Comparison of ENCODE assay signal across 21 cellular contexts in genomic region chr2:62254424-62255266, GRCh38.
"Had no signal": no experiment of that assay in that cellular context is flagged by ENCODE, and none has a peak within 500 bp of the region (broad histone marks: within the 10 kb centered on the region; RNA-seq: fewer than 3 reads in every experiment).

No MANE protein-coding gene starts in this region.

- H3K79me2 ChIP-seq: hepatocyte had no signal

- H3K27me3 ChIP-seq: brain microvascular endothelial cell, foreskin keratinocyte, hepatocyte, right atrium auricular region, tibial nerve, vagina had no signal

- H3K4me1 ChIP-seq: foreskin keratinocyte, lower lobe of right lung, right atrium auricular region, tibial nerve, vagina had no signal

- H3K36me3 Mint-ChIP-seq: activated naive CD4-positive, alpha-beta T cell treated with anti-CD3 and anti-CD28 coated beads, Interleukin-2, amount 10 ng/mL, durations not matched to agents 7 days and 5 days; mesothelial cell of epicardium had no signal

- H3K4me3 Mint-ChIP-seq: activated naive CD4-positive, alpha-beta T cell treated with anti-CD3 and anti-CD28 coated beads, Interleukin-2, amount 10 ng/mL, durations not matched to agents 7 days and 5 days; activated naive CD8-positive, alpha-beta T cell treated with anti-CD3 and anti-CD28 coated beads, Interleukin-2, amount 50 U/mL, for 24 hours; central memory CD8-positive, alpha-beta T cell; mesothelial cell of epicardium; nephron had no signal

- H3K27me3 Mint-ChIP-seq: activated naive CD4-positive, alpha-beta T cell treated with anti-CD3 and anti-CD28 coated beads, Interleukin-2, amount 10 ng/mL, durations not matched to agents 7 days and 5 days; activated naive CD8-positive, alpha-beta T cell treated with anti-CD3 and anti-CD28 coated beads, Interleukin-2, amount 50 U/mL, for 24 hours; central memory CD8-positive, alpha-beta T cell had no signal

- H3K4me1 Mint-ChIP-seq: activated naive CD4-positive, alpha-beta T cell treated with anti-CD3 and anti-CD28 coated beads, Interleukin-2, amount 10 ng/mL, durations not matched to agents 7 days and 5 days; central memory CD8-positive, alpha-beta T cell; nephron had no signal

- H2AFZ ChIP-seq: hepatocyte had no signal

- DNase-seq: activated CD4-positive, alpha-beta T cell treated with anti-CD3 and anti-CD28 coated beads for 1 hour; activated CD8-positive, alpha-beta memory T cell treated with anti-CD3 and anti-CD28 coated beads for 24 hours; activated CD8-positive, alpha-beta memory T cell treated with anti-CD3 and anti-CD28 coated beads, Interleukin-2, amount 50 U/mL, for 48 hours; activated effector memory CD4-positive, alpha-beta T cell treated with Interleukin-2 at 50 U/mL for 16 hours; activated naive CD4-positive, alpha-beta T cell treated with anti-CD3 and anti-CD28 coated beads, Interleukin-2, amount 10 ng/mL, durations not matched to agents 7 days and 5 days; activated naive CD8-positive, alpha-beta T cell treated with anti-CD3 and anti-CD28 coated beads, Interleukin-2, amount 50 U/mL, for 24 hours; activated T-cell treated with anti-CD3 and anti-CD28 coated beads, Interleukin-2, amount 50 U/mL, for 48 hours; brain microvascular endothelial cell; foreskin keratinocyte; lower lobe of right lung; stimulated activated naive CD8-positive, alpha-beta T cell treated with anti-CD3 and anti-CD28 coated beads, Interleukin-15, Interleukin-2, amounts not matched to agents 100 U/mL and 50 U/mL, for 24 hours; substantia nigra; WERI-Rb-1 had no signal

- H3K27ac ChIP-seq: brain microvascular endothelial cell, coronary artery, foreskin keratinocyte, hepatocyte, lower lobe of right lung, right atrium auricular region, tibial nerve, vagina, WERI-Rb-1 had no signal

- H3K27ac Mint-ChIP-seq: activated naive CD4-positive, alpha-beta T cell treated with anti-CD3 and anti-CD28 coated beads, Interleukin-2, amount 10 ng/mL, durations not matched to agents 7 days and 5 days; activated naive CD8-positive, alpha-beta T cell treated with anti-CD3 and anti-CD28 coated beads, Interleukin-2, amount 50 U/mL, for 24 hours; mesothelial cell of epicardium had no signal

- H3K9me3 Mint-ChIP-seq: activated naive CD4-positive, alpha-beta T cell treated with anti-CD3 and anti-CD28 coated beads, Interleukin-2, amount 10 ng/mL, durations not matched to agents 7 days and 5 days; activated naive CD8-positive, alpha-beta T cell treated with anti-CD3 and anti-CD28 coated beads, Interleukin-2, amount 50 U/mL, for 24 hours; central memory CD8-positive, alpha-beta T cell had no signal

- H3K4me3 ChIP-seq: coronary artery, hepatocyte, lower lobe of right lung, right atrium auricular region, tibial nerve, vagina had no signal

- H3K9me3 ChIP-seq: lower lobe of right lung, right atrium auricular region, vagina had no signal

- H3K4me2 ChIP-seq: hepatocyte had no signal

- H3K36me3 ChIP-seq: brain microvascular endothelial cell, lower lobe of right lung, right atrium auricular region, tibial nerve, vagina, WERI-Rb-1 had no signal
